1 cellular context compared by ENCODE assay signal in the genomic region with DNA sequence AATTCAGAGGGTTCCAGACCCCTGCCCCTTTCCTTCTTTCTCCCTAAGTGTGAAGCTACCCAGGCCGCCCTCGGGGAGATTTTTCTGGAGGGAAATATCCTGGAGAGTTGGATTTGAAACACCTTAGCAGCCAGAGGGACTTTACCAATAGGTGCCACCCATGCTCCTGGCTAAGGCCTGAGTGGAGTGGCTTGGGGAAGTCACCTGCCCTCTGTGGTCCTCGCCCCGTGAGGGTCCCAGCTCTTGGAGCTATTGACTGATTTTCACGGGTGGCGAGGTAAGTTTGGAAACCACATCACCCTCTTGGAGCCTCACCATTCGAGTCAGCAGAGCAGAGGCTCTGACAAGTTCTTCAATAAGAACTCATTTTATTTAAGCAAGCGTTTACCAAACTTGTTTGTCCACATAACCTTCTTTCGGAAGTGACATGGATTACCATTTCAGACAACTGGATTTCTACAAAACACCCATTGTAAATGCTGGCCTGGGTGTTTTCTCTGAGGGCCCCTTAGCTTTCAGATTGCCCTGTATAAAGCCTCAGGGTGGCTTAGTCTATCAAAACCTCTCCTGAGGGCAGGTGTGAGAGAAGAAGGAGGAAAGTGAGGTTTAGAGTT.
TF ChIP-seq lines count a peak whose summit lies in the region.

No MANE protein-coding gene starts in this region.

TF ChIP-seq in HEK293T, 16 proteins besides CTCF, POLR2A, EP300 and RAD21:
- no peak for TF ChIP-seq SP1 (IDR thresholded peaks at IDR 0.05)
- no peak for TF ChIP-seq FOXM1 (IDR thresholded peaks at IDR 0.05; ENCODE audit: borderline replicate concordance)
- TF ChIP-seq PKNOX1 (IDR thresholded peaks at IDR 0.05) = no peak
- no peak for TF ChIP-seq ELF4 (IDR thresholded peaks at IDR 0.05)
- no peak for TF ChIP-seq ZNF384 (IDR thresholded peaks at IDR 0.05)
- no peak for TF ChIP-seq LEF1 (IDR thresholded peaks at IDR 0.05; ENCODE audit: borderline replicate concordance)
- TF ChIP-seq FOXA1 (IDR thresholded peaks at IDR 0.05) = no peak
- no peak for TF ChIP-seq FOXK2 (IDR thresholded peaks at IDR 0.05)
- TF ChIP-seq HDGF (IDR thresholded peaks at IDR 0.05; ENCODE audit: borderline replicate concordance) = no peak
- TF ChIP-seq L3MBTL2 (conservative IDR thresholded peaks at IDR 0.05) = no peak
- TF ChIP-seq ARNT (IDR thresholded peaks at IDR 0.05) = no peak
- no peak for TF ChIP-seq BHLHE40 (IDR thresholded peaks at IDR 0.05; ENCODE audit: borderline replicate concordance)
- TF ChIP-seq SUZ12 (IDR thresholded peaks at IDR 0.05) = no peak
- TF ChIP-seq CTBP1 (IDR thresholded peaks at IDR 0.05; ENCODE audit: borderline replicate concordance) = no peak
- no peak for TF ChIP-seq TARDBP (IDR thresholded peaks at IDR 0.05)
- TF ChIP-seq NFRKB (IDR thresholded peaks at IDR 0.05) = no peak
TF ChIP-seq in HEK293T: peak in this region for 0.
